In genomic region chr15:80011041-80011523, GRCh38 we compare ENCODE assay signal across 9 cellular contexts. TPM values are rescaled to one million over a fixed set of nuclear protein-coding genes. Genes with fewer than 3 reads are reported as not detected.
DNase-seq lines count a peak whose midpoint lies in the region; ATAC-seq and TF ChIP-seq lines count a peak whose summit lies in the region.
"Not testable (repeated sequence)": the region's sequence is repeated elsewhere in the genome, so short reads cannot be mapped to it uniquely, and the experiment has no call there.
"Had no signal": no experiment of that assay in that cellular context is flagged by ENCODE, and none has a peak within 500 bp of the region (broad histone marks: within the 10 kb centered on the region; RNA-seq: fewer than 3 reads in every experiment).

No MANE protein-coding gene starts in this region.

- H3K36me3 Mint-ChIP-seq in activated T-helper 17 cell treated with anti-CD3 and anti-CD28 coated beads, Interleukin-2, amount 50 U/mL, for 72 hours (ENCODE audit: low read depth) = not testable (repeated sequence)

- peak overlapping the region; percentile 71 for H3K27ac Mint-ChIP-seq in activated T-helper 17 cell treated with anti-CD3 and anti-CD28 coated beads, Interleukin-2, amount 50 U/mL, for 72 hours

- H3K9me3 Mint-ChIP-seq in activated T-helper 17 cell treated with anti-CD3 and anti-CD28 coated beads, Interleukin-2, amount 50 U/mL, for 72 hours = not testable (repeated sequence)

- H3K4me1 Mint-ChIP-seq in activated T-helper 17 cell treated with anti-CD3 and anti-CD28 coated beads, Interleukin-2, amount 50 U/mL, for 72 hours = peaks cover 12% of the 10 kb centered on the region

- H3K4me3 Mint-ChIP-seq in activated T-helper 17 cell treated with anti-CD3 and anti-CD28 coated beads, Interleukin-2, amount 50 U/mL, for 72 hours = peak overlapping the region; percentile 36

- peak; percentile 50 for ATAC-seq in GM18868 (IDR thresholded peaks at IDR 0.05; ENCODE audit: unreplicated experiment)
- peak; percentile 57 for ATAC-seq in HG02588 (IDR thresholded peaks at IDR 0.05; ENCODE audit: unreplicated experiment)
- ATAC-seq in HG03565 (IDR thresholded peaks at IDR 0.05; ENCODE audit: unreplicated experiment) = peak; percentile 71
- ATAC-seq in activated T-helper 17 cell treated with anti-CD3 and anti-CD28 coated beads, Interleukin-2, amount 50 U/mL, for 72 hours (replicated peaks) = peak; percentile 72

- not testable (repeated sequence) for TF ChIP-seq CTCF in fibroblast of pulmonary artery (IDR thresholded peaks at IDR 0.05; ENCODE audit: low read length, missing control alignments)

- H3K4me3 ChIP-seq in fibroblast of pulmonary artery (replicated peaks; ENCODE audit: low read depth, low read length) = not testable (repeated sequence)

- DNase-seq in COLO829 (ENCODE audit: low spot score) (peak; percentile 53), RKO (ENCODE audit: low spot score) (peak; percentile 49), fibroblast of pulmonary artery (ENCODE audit: low read depth) (peak; percentile 50)
- DNase-seq in stimulated activated CD8-positive, alpha-beta memory T cell treated with anti-CD3 and anti-CD28 coated beads, Interleukin-4, amount 100 ng/mL, for 48 hours = peak; percentile 55

- not testable (repeated sequence) for H3K27me3 Mint-ChIP-seq in activated T-helper 17 cell treated with anti-CD3 and anti-CD28 coated beads, Interleukin-2, amount 50 U/mL, for 72 hours

RNA-seq across cellular contexts. Expression of gene BCL2A1, which starts 40.1 kb away (rescaled TPM):
- 10 to 100 TPM; 32.7 to 77.0 TPM for total RNA-seq in activated T-helper 17 cell treated with anti-CD3 and anti-CD28 coated beads, Interleukin-2, amount 50 U/mL, for 72 hours
- total RNA-seq: H9 had no signal

RNA-seq across cellular contexts. Expression of gene ZFAND6, which starts 48.4 kb away (rescaled TPM):
- 10 to 100 TPM; 26.2 to 35.2 TPM for total RNA-seq in activated T-helper 17 cell treated with anti-CD3 and anti-CD28 coated beads, Interleukin-2, amount 50 U/mL, for 72 hours
